19 cellular contexts compared by ENCODE assay signal in the genomic region with DNA sequence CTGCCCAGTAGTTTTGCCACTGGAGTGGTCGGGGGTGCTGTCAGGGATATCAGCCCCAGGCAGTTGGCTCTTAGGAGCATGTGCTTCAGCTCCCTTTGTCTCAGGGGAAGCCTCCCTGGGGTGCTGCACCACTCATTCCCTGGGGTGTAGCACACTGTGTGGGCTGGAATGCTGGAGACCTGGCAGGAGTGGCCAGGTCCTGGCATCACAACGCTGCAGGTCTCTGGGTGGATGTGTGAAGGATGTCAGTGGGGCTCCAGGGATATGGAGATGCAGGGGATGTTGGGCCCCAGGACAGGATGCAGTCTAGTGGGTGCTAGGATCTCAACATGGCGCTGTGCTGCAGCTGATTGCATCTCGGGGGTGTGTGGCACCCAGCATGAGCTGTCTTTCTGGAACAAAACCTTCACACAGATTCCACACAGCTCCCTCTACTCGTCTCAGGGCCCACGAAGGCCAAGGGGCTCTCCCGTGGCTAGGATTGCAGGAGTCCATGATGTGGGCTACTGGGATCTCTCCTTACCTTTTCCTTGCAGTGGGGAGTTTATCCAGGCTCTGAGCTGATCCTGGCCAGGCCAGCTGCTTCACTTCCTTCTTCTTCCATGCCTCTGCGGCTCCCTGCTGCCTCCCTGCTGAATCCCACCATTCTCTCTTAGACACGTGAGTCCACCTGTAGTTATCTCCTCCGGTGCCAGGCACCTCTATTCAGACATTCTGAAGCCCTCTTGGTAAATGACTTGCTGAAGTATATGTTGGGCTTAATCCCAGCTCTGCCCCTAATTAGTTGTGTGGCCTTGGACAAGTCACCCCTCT.
A peak's percentile ranks its signal among the peaks of the same experiment; 100 is the strongest.
DNase-seq lines count a peak whose midpoint lies in the region; ATAC-seq, FAIRE-seq and TF ChIP-seq lines count a peak whose summit lies in the region.
"Had no signal": no experiment of that assay in that cellular context is flagged by ENCODE, and none has a peak within 500 bp of the region (broad histone marks: within the 10 kb centered on the region; RNA-seq: fewer than 3 reads in every experiment).

No MANE protein-coding gene starts in this region.

- peaks cover 0 to 3% of the 10 kb centered on the region in 2 experiments; a peak in 1 of 4 replicates for H3K9me3 ChIP-seq in H1 (ENCODE audit: insufficient read depth in 2 of 2, low read depth in 1 of 2, low read length in 1 of 2)
- no peaks in the 10 kb centered on the region for H3K9me3 ChIP-seq in mammary epithelial cell (replicated peaks; ENCODE audit: insufficient read depth, low read length)
- no peaks in the 10 kb centered on the region for H3K9me3 ChIP-seq in aorta (ENCODE audit: control insufficient read depth, low read length)
- H3K9me3 ChIP-seq: BE2C had no signal

- no peak overlapping the region for H3K4me3 ChIP-seq in H1 (ENCODE audit: extremely low read depth in 1 of 4, insufficient read depth in 2 of 4, low read depth in 3 of 4, low read length in 4 of 4)
- H3K4me3 ChIP-seq in mammary epithelial cell (replicated peaks in 1 of 3; ENCODE audit: insufficient read depth in 1 of 3, low read depth in 2 of 3, low read length in 3 of 3) = no peak overlapping the region
- no peak overlapping the region for H3K4me3 ChIP-seq in aorta (ENCODE audit: low read length in 2 of 2)
- H3K4me3 ChIP-seq: GM12878, PC-9, SJCRH30 had no signal

- H3K23ac ChIP-seq in H1 (ENCODE audit: insufficient read length) = no peak overlapping the region

- H4K5ac ChIP-seq in H1 (ENCODE audit: insufficient read length, low read depth, low read length) = no peak overlapping the region

- POLR2A ChIA-PET in H1 (lab: Charles Lee; ENCODE audit: partially characterized antibody) = no interaction called here

- H2BK120ac ChIP-seq in H1 (replicated peaks; ENCODE audit: low read depth, low read length) = no peak overlapping the region

- TF ChIP-seq POLR2A in H1 (IDR thresholded peaks at IDR 0.05; ENCODE audit: control extremely low read depth in 1 of 2, low read depth in 2 of 2, low read length in 2 of 2) (no peak), GM12891 (IDR thresholded peaks at IDR 0.05; ENCODE audit: low read depth, low read length) (no peak)

- TF ChIP-seq EP300 in H1 (IDR thresholded peaks at IDR 0.05; ENCODE audit: borderline replicate concordance in 1 of 2, low read depth in 2 of 2, low read length in 2 of 2) = no peak

- in situ Hi-C loops in mammary epithelial cell (cut with MboI; ENCODE audit: low sequenced_read_pairs in 2 of 2) = no loop called here

- H3K4me2 ChIP-seq in H1 (ENCODE audit: insufficient read depth in 1 of 2, low read depth in 2 of 2, low read length in 2 of 2) (no peak overlapping the region), mammary epithelial cell (ENCODE audit: insufficient read depth, low read depth, low read length) (no peak overlapping the region)
- H3K4me2 ChIP-seq: KMS-11, PC-9 had no signal

- DNase-seq in activated CD8-positive, alpha-beta memory T cell treated with anti-CD3 and anti-CD28 coated beads for 24 hours = peak; percentile 11
- no peak for DNase-seq in activated CD8-positive, alpha-beta memory T cell treated with anti-CD3 and anti-CD28 coated beads, Interleukin-2, amount 50 U/mL, for 4 hours
- DNase-seq in H1 (ENCODE audit: low read depth in 1 of 2, low spot score in 2 of 2) (peak in 1 of 2 experiments; percentile 27), osteocyte (ENCODE audit: extremely low spot score, unreplicated experiment) (peak; percentile 63), mammary epithelial cell (no peak), aorta (no peak), hippocampal formation (lab: John Stamatoyannopoulos, UW) (no peak), GM12891 (ENCODE audit: insufficient read length, low spot score) (no peak)
- DNase-seq: BE2C; CD4-positive, CD25-positive, alpha-beta regulatory T cell; EL; NCI-H2029; NCI-H526; PC-9; SJCRH30 had no signal

- intact Hi-C loops in mammary epithelial cell (cut with micrococcal nuclease) = no loop called here
- intact Hi-C loops in aorta (cut with DNase I) = no loop called here

- no peak overlapping the region for H2BK12ac ChIP-seq in H1 (ENCODE audit: low read depth, low read length)

- H3K9me3 Mint-ChIP-seq in osteocyte (ENCODE audit: unreplicated experiment) = peaks cover 24% of the 10 kb centered on the region

- 93% methylated on average over 10 of the region's 10 CpGs; no CpG with 5 or more reads in 1 of the 2 experiments for WGBS in H1 (ENCODE audit: extremely low coverage in 1 of 2, insufficient coverage in 1 of 2, insufficient read length in 1 of 2, insufficient replicate concordance in 2 of 2, low coverage in 1 of 2, low lambda C conversion rate in 2 of 2, missing lambda C conversion rate in 1 of 2), 2 experiments
- WGBS in mammary epithelial cell (ENCODE audit: low coverage, missing lambda C conversion rate) = 65% methylated on average over 7 of the region's 10 CpGs
- WGBS in aorta, 2 donors = 95 to 97% methylated on average over 10 of the region's 10 CpGs

- H2BK20ac ChIP-seq in H1 (ENCODE audit: low read length) = no peak overlapping the region

- TF ChIP-seq CTCF in H1 (IDR thresholded peaks at IDR 0.05; ENCODE audit: control extremely low read depth in 1 of 3, insufficient read depth in 1 of 3, low read depth in 1 of 3, low read length in 3 of 3) = no peak
- TF ChIP-seq CTCF in osteocyte (IDR thresholded peaks at IDR 0.05) = no peak
- no peak for TF ChIP-seq CTCF in mammary epithelial cell (conservative IDR thresholded peaks at IDR 0.05 in 1 of 2, IDR thresholded peaks at IDR 0.05 in 1 of 2; ENCODE audit: extremely low read depth in 1 of 2, insufficient read depth in 1 of 2, low read depth in 1 of 2, low read length in 2 of 2)

- H3K36me3 ChIP-seq in H1 (ENCODE audit: control insufficient read depth in 2 of 4, insufficient read depth in 4 of 4, low read length in 3 of 4) = no peaks in the 10 kb centered on the region
- no peaks in the 10 kb centered on the region for H3K36me3 ChIP-seq in mammary epithelial cell (ENCODE audit: insufficient read depth, low read length)
- H3K36me3 ChIP-seq in aorta (ENCODE audit: control insufficient read depth in 1 of 2, insufficient read depth in 2 of 2, low read length in 1 of 2) = no peaks in the 10 kb centered on the region
- H3K36me3 ChIP-seq: BE2C, SJCRH30 had no signal

- dilution Hi-C loops in mammary epithelial cell (cut with HindIII; ENCODE audit: low sequenced_read_pairs) = no loop called here

- CTCF ChIA-PET in H1 (lab: Charles Lee; ENCODE audit: partially characterized antibody) (interaction anchor here (0.6 to 2.1 kb wide), 5 partner anchors 8 to 69 kb away, joined by 3 to 7 read pairs (median 4); no protein-coding TSS in a partner anchor), mammary epithelial cell (lab: Charles Lee; ENCODE audit: low non-redundant PET) (interaction anchor here (0.6 kb wide), 1 partner anchor 84 kb away, joined by 6 read pairs; no protein-coding TSS in a partner anchor)

- H3K4me3 Mint-ChIP-seq in osteocyte (ENCODE audit: unreplicated experiment) = no peak overlapping the region
- H3K4me3 Mint-ChIP-seq: CD4-positive, CD25-positive, alpha-beta regulatory T cell had no signal

- H3K4me1 Mint-ChIP-seq in osteocyte (ENCODE audit: unreplicated experiment) = peaks cover 14% of the 10 kb centered on the region
- H3K4me1 Mint-ChIP-seq: CD4-positive, CD25-positive, alpha-beta regulatory T cell had no signal

- ATAC-seq in aorta (ENCODE audit: low FRiP score) = no peak
- ATAC-seq: GM12878 had no signal

- H2BK15ac ChIP-seq in H1 (ENCODE audit: low read length) = no peak overlapping the region

- H4K20me1 ChIP-seq in H1 (replicated peaks in 1 of 2; ENCODE audit: control insufficient read depth in 1 of 2, insufficient read depth in 2 of 2, low read length in 2 of 2) = no peaks in the 10 kb centered on the region
- no peaks in the 10 kb centered on the region for H4K20me1 ChIP-seq in mammary epithelial cell (ENCODE audit: insufficient read depth, low read length)

- no TSS peak for BruUV-seq in mammary epithelial cell (replicated peaks; lab: Mats Ljungman, UMichigan)

- no peak for FAIRE-seq in H1 (lab: Jason Lieb, UNC)
- no peak for FAIRE-seq in GM12891 (lab: Jason Lieb, UNC)
- FAIRE-seq: GM12878, GM18507, H54 had no signal

- peaks cover 37% of the 10 kb centered on the region for H3K27me3 Mint-ChIP-seq in osteocyte (ENCODE audit: unreplicated experiment)

- no peak overlapping the region for H3K14ac ChIP-seq in H1 (ENCODE audit: insufficient read length)

- no peaks in the 10 kb centered on the region for H3K23me2 ChIP-seq in H1 (ENCODE audit: low read depth, low read length)

- no peak overlapping the region for H2AK5ac ChIP-seq in H1 (ENCODE audit: low read depth, low read length)

- H2BK5ac ChIP-seq in H1 (ENCODE audit: low read depth, low read length) = no peak overlapping the region

- H3K27ac ChIP-seq in H1 (ENCODE audit: low read depth, low read length) (no peak overlapping the region), mammary epithelial cell (ENCODE audit: insufficient read depth, low read depth, low read length) (no peak overlapping the region), aorta (ENCODE audit: low read depth in 1 of 2, low read length in 2 of 2) (no peak overlapping the region)
- H3K27ac ChIP-seq: KMS-11, PC-9, SJCRH30 had no signal

- H3K4me1 ChIP-seq in H1 (replicated peaks in 1 of 4; ENCODE audit: control insufficient read depth in 3 of 4, insufficient read depth in 4 of 4, low read length in 3 of 4) (peaks cover 0 to 3% (median 0%) of the 10 kb centered on the region in 4 experiments; a peak in 2 of 7 replicates), mammary epithelial cell (ENCODE audit: insufficient read depth, low read length) (no peaks in the 10 kb centered on the region), aorta (ENCODE audit: control insufficient read depth in 1 of 2, insufficient read depth in 2 of 2, low read length in 2 of 2) (peaks cover 2 to 4% of the 10 kb centered on the region in 2 donors)
- H3K4me1 ChIP-seq: BE2C, SJCRH30 had no signal

- H3K18ac ChIP-seq in H1 (ENCODE audit: extremely low read depth, low read length) = no peak overlapping the region

- H3K79me1 ChIP-seq in H1 (ENCODE audit: low read depth, low read length) = no peaks in the 10 kb centered on the region

- H4K91ac ChIP-seq in H1 (replicated peaks; ENCODE audit: insufficient read length, low read length) = peak overlapping the region; percentile 15

- TF ChIP-seq RAD21 in H1 (IDR thresholded peaks at IDR 0.05 in 1 of 2, conservative IDR thresholded peaks at IDR 0.05 in 1 of 2; ENCODE audit: low read depth in 2 of 2, low read length in 2 of 2) = no peak

- H3K9ac ChIP-seq in H1 (replicated peaks in 1 of 4; ENCODE audit: extremely low read depth in 1 of 4, low read depth in 3 of 4, low read length in 3 of 4) (no peak overlapping the region), mammary epithelial cell (ENCODE audit: insufficient read depth, low read length) (no peak overlapping the region)
- H3K9ac ChIP-seq: KMS-11 had no signal

- H3K4ac ChIP-seq in H1 (replicated peaks; ENCODE audit: insufficient read length, low read depth, low read length) = no peak overlapping the region

- no peak overlapping the region for H3K27ac Mint-ChIP-seq in osteocyte (ENCODE audit: unreplicated experiment)
- H3K27ac Mint-ChIP-seq: CD4-positive, CD25-positive, alpha-beta regulatory T cell had no signal

- H3K27me3 ChIP-seq in H1 (replicated peaks in 1 of 4; ENCODE audit: control insufficient read depth in 3 of 4, extremely low read depth in 1 of 4, insufficient read depth in 3 of 4, low read length in 3 of 4) = no peaks in the 10 kb centered on the region
- no peaks in the 10 kb centered on the region for H3K27me3 ChIP-seq in mammary epithelial cell (ENCODE audit: insufficient read depth, low read length)
- H3K27me3 ChIP-seq in aorta (ENCODE audit: control insufficient read depth in 1 of 2, insufficient read depth in 2 of 2, low read length in 1 of 2) = no peaks in the 10 kb centered on the region
- H3K27me3 ChIP-seq: BE2C, SJCRH30 had no signal

- no peaks in the 10 kb centered on the region for H3K79me2 ChIP-seq in H1 (ENCODE audit: control insufficient read depth in 1 of 2, insufficient read depth in 2 of 2, low read length in 2 of 2)
- no peaks in the 10 kb centered on the region for H3K79me2 ChIP-seq in mammary epithelial cell (ENCODE audit: insufficient read depth, low read length)

- H4K8ac ChIP-seq in H1 (ENCODE audit: extremely low read depth, insufficient read depth, low read length) = no peak overlapping the region

- H3K56ac ChIP-seq in H1 (replicated peaks; ENCODE audit: insufficient read length, low read depth, low read length) = no peak overlapping the region

- H3K36me3 Mint-ChIP-seq in osteocyte (ENCODE audit: unreplicated experiment) = peaks cover 5% of the 10 kb centered on the region

- H2AFZ ChIP-seq in H1 (ENCODE audit: low read length) (no peak overlapping the region), mammary epithelial cell (ENCODE audit: low read depth, low read length) (no peak overlapping the region)
- H2AFZ ChIP-seq: PC-9 had no signal

Comparison
In these comparisons a context has a peak if more than half of its experiments do, and no peak if none do; other contexts are left out.
1. DNase-seq: peak in activated CD8-positive, alpha-beta memory T cell treated with anti-CD3 and anti-CD28 coated beads for 24 hours (single experiment) and osteocyte (single experiment); none in activated CD8-positive, alpha-beta memory T cell treated with anti-CD3 and anti-CD28 coated beads, Interleukin-2, amount 50 U/mL, for 4 hours (single experiment), mammary epithelial cell (single experiment), aorta (0 of 2), hippocampal formation (0 of 2) and GM12891 (single experiment).